ENCODE assay signal across 16 cellular contexts in the genomic region with DNA sequence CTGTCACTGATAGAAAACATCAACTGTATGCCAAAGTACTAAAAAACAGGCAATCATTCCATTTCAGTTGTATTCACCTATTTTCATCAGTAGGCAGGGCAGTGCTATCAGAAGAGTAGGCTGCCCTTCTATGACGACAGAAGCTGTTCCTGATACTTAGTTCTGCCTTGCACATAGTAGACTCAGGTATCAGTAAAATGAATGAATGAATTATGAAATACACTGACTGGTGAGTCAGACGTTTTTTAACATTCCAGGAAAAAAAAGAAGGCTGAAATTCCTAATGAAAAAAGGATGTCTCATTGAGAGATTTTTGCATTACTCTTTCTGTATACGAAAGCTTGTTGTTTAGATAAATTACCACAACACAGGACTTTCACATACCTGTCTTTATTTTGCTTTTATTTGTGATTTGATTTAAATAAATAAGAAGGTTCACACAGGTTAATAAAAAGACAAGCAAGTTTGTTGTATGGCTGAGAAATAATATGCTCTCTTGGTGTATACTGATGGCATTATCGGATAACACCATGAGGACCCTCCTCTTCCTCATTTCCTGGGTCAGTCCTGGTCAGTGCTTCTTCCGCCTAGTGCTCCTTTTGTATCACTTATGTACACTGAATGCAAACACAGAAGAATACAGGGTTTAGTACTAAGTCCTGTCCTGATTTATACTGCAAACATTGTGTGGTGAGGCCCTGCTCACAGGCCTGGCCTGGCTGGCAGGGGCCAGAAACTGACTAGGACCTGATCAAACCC. TPM values are rescaled to one million over a fixed set of nuclear protein-coding genes. Genes with fewer than 3 reads are reported as not detected.
DNase-seq lines count a peak whose midpoint lies in the region; ATAC-seq and TF ChIP-seq lines count a peak whose summit lies in the region.
"Had no signal": no experiment of that assay in that cellular context is flagged by ENCODE, and none has a peak within 500 bp of the region (broad histone marks: within the 10 kb centered on the region; RNA-seq: fewer than 3 reads in every experiment).

No MANE protein-coding gene starts in this region.

- H3K4me1 Mint-ChIP-seq in HFFc6 (ENCODE audit: low read depth) (peaks cover 38% of the 10 kb centered on the region), WTC11 (peaks cover 10% of the 10 kb centered on the region)

- POLR2A ChIA-PET in WTC11 (lab: Charles Lee), result interaction anchor here (0.6 kb wide), 2 partner anchors 25 to 90 kb away, joined by 3 to 4 read pairs; no protein-coding TSS in a partner anchor

- ATAC-seq in WTC11 (no peak), HG03039 (IDR thresholded peaks at IDR 0.05; ENCODE audit: unreplicated experiment) (no peak)
- ATAC-seq: naive thymus-derived CD4-positive, alpha-beta T cell had no signal

- H3K4me3 Mint-ChIP-seq in HFFc6, result no peak overlapping the region
- no peak overlapping the region for H3K4me3 Mint-ChIP-seq in WTC11
- H3K4me3 Mint-ChIP-seq: activated naive CD4-positive, alpha-beta T cell treated with anti-CD3 and anti-CD28 coated beads, Interleukin-2, amount 50 U/mL, for 24 hours; central memory CD8-positive, alpha-beta T cell; naive thymus-derived CD4-positive, alpha-beta T cell had no signal

- no peak overlapping the region for H3K9ac ChIP-seq in subcutaneous abdominal adipose tissue (ENCODE audit: low read length in 5 of 5)

- H3K9me3 ChIP-seq in subcutaneous abdominal adipose tissue (ENCODE audit: control insufficient read depth in 5 of 5, low read length in 5 of 5), result no peaks in the 10 kb centered on the region
- no peaks in the 10 kb centered on the region for H3K9me3 ChIP-seq in effector memory CD4-positive, alpha-beta T cell (ENCODE audit: control insufficient read depth, low read length)
- H3K9me3 ChIP-seq: Peyer's patch had no signal

- H3K27ac Mint-ChIP-seq in HFFc6 (peak overlapping the region; percentile 18; the same call in 1 of the 2 replicates), WTC11 (peak overlapping the region; percentile 73; the same call in 1 of the 2 replicates)
- H3K27ac Mint-ChIP-seq: activated naive CD4-positive, alpha-beta T cell treated with anti-CD3 and anti-CD28 coated beads, Interleukin-2, amount 50 U/mL, for 24 hours had no signal

- H3K36me3 Mint-ChIP-seq in HFFc6 (ENCODE audit: low read depth), result no peaks in the 10 kb centered on the region
- no peaks in the 10 kb centered on the region for H3K36me3 Mint-ChIP-seq in WTC11

- peaks cover 0 to 3% (median 0%) of the 10 kb centered on the region in 5 donors for H3K36me3 ChIP-seq in subcutaneous abdominal adipose tissue (ENCODE audit: control insufficient read depth in 5 of 5, insufficient read depth in 5 of 5, low read length in 5 of 5)
- no peaks in the 10 kb centered on the region for H3K36me3 ChIP-seq in effector memory CD4-positive, alpha-beta T cell (ENCODE audit: control insufficient read depth, insufficient read depth, low read length)

- TF ChIP-seq CTCF in HFFc6 (IDR thresholded peaks at IDR 0.05), result no peak
- no peak for TF ChIP-seq CTCF in WTC11 (IDR thresholded peaks at IDR 0.05)
- no peak for TF ChIP-seq CTCF in fibroblast of villous mesenchyme (IDR thresholded peaks at IDR 0.05; ENCODE audit: insufficient read depth, low read depth, low read length)

- H3K9me3 Mint-ChIP-seq in HFFc6, result no peaks in the 10 kb centered on the region
- H3K9me3 Mint-ChIP-seq in WTC11, result no peaks in the 10 kb centered on the region
- H3K9me3 Mint-ChIP-seq: activated naive CD4-positive, alpha-beta T cell treated with anti-CD3 and anti-CD28 coated beads, Interleukin-2, amount 50 U/mL, for 24 hours; central memory CD8-positive, alpha-beta T cell; naive thymus-derived CD4-positive, alpha-beta T cell had no signal

- H3K27ac ChIP-seq in subcutaneous abdominal adipose tissue (ENCODE audit: low read depth, low read length), result peak overlapping the region; percentile 59
- no peak overlapping the region for H3K27ac ChIP-seq in effector memory CD4-positive, alpha-beta T cell (ENCODE audit: insufficient read depth, low read length, poor library complexity, severe bottlenecking)
- H3K27ac ChIP-seq: HL-60, Peyer's patch had no signal

- H3K27me3 Mint-ChIP-seq in HFFc6 (ENCODE audit: insufficient read depth) (peaks cover 2% of the 10 kb centered on the region; the same call in 1 of the 2 replicates), WTC11 (ENCODE audit: low read depth) (no peaks in the 10 kb centered on the region)
- H3K27me3 Mint-ChIP-seq: activated naive CD4-positive, alpha-beta T cell treated with anti-CD3 and anti-CD28 coated beads, Interleukin-2, amount 50 U/mL, for 24 hours; central memory CD8-positive, alpha-beta T cell; naive thymus-derived CD4-positive, alpha-beta T cell had no signal

- no peaks in the 10 kb centered on the region for H3K27me3 ChIP-seq in subcutaneous abdominal adipose tissue (ENCODE audit: control insufficient read depth in 5 of 5, insufficient read depth in 4 of 5, low read length in 5 of 5)
- no peaks in the 10 kb centered on the region for H3K27me3 ChIP-seq in effector memory CD4-positive, alpha-beta T cell (replicated peaks; ENCODE audit: control insufficient read depth, insufficient read depth, low read length, poor library complexity, severe bottlenecking)
- H3K27me3 ChIP-seq: Peyer's patch had no signal

- DNase-seq in HFFc6 (peak; percentile 18), WTC11 (ENCODE audit: low spot score) (no peak), fibroblast of villous mesenchyme (ENCODE audit: low read depth) (peak; percentile 34)
- no peak for DNase-seq in stimulated activated CD8-positive, alpha-beta memory T cell treated with anti-CD3 and anti-CD28 coated beads, Interleukin-4, amount 100 ng/mL, for 48 hours
- DNase-seq in effector memory CD4-positive, alpha-beta T cell, result no peak
- DNase-seq: Kasumi-1; naive thymus-derived CD4-positive, alpha-beta T cell; NCI-H1694; NCI-H524 treated with DMSO at 0.1 percent for 48 hours; Peyer's patch; T-helper 1 cell had no signal

- peaks cover 0 to 51% (median 36%) of the 10 kb centered on the region in 5 donors for H3K4me1 ChIP-seq in subcutaneous abdominal adipose tissue (ENCODE audit: control insufficient read depth in 5 of 5, insufficient read depth in 5 of 5, low read length in 5 of 5)
- H3K4me1 ChIP-seq in effector memory CD4-positive, alpha-beta T cell (ENCODE audit: control insufficient read depth, insufficient read depth, low read length, poor library complexity, severe bottlenecking), result no peaks in the 10 kb centered on the region

- CTCF ChIA-PET in WTC11 (lab: Charles Lee), result interaction anchor here (1.5 kb wide), 1 partner anchor 135 kb away, joined by 3 read pairs; no protein-coding TSS in a partner anchor

- H3K4me3 ChIP-seq in fibroblast of villous mesenchyme (ENCODE audit: low read depth, low read length) (no peak overlapping the region), subcutaneous abdominal adipose tissue (ENCODE audit: low read depth in 1 of 5, low read length in 5 of 5) (no peak overlapping the region)
- no peak overlapping the region for H3K4me3 ChIP-seq in effector memory CD4-positive, alpha-beta T cell (ENCODE audit: insufficient read depth, low read depth, low read length, poor library complexity, severe bottlenecking)
- H3K4me3 ChIP-seq: Peyer's patch had no signal

TF ChIP-seq in WTC11, 78 proteins besides CTCF, POLR2A, EP300 and RAD21:
- TF ChIP-seq ZBTB21 (CRISPR knock-in tag; IDR thresholded peaks at IDR 0.05; ENCODE audit: borderline replicate concordance), result no peak
- TF ChIP-seq, protein P1, sequence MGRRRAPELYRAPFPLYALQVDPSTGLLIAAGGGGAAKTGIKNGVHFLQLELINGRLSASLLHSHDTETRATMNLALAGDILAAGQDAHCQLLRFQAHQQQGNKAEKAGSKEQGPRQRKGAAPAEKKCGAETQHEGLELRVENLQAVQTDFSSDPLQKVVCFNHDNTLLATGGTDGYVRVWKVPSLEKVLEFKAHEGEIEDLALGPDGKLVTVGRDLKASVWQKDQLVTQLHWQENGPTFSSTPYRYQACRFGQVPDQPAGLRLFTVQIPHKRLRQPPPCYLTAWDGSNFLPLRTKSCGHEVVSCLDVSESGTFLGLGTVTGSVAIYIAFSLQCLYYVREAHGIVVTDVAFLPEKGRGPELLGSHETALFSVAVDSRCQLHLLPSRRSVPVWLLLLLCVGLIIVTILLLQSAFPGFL (CRISPR knock-in tag; IDR thresholded peaks at IDR 0.05; ENCODE audit: borderline replicate concordance), result no peak

RNA-seq across cellular contexts. Expression of a gene that starts 39.4 kb away (rescaled TPM):
- total RNA-seq in HFFc6 (2021; fragmentation: NEBNext Ultra II Directional; extraction: Animal tissue kit (Norgen Biotek cat#: 25700)), result not detected
- total RNA-seq in WTC11 (2021) (0.44 to 0.72 TPM (median 0.50 TPM) in 3 replicates), fibroblast of villous mesenchyme (under 0.01 TPM in 2 replicates)

Comparison
In these comparisons a context has a peak if more than half of its experiments do, and no peak if none do; other contexts are left out.
1. DNase-seq: peak in HFFc6 (single experiment) and fibroblast of villous mesenchyme (single experiment); none in WTC11 (single experiment), stimulated activated CD8-positive, alpha-beta memory T cell treated with anti-CD3 and anti-CD28 coated beads, Interleukin-4, amount 100 ng/mL, for 48 hours (single experiment) and effector memory CD4-positive, alpha-beta T cell (0 of 3).